1 cellular context compared by ENCODE assay signal in the genomic region with DNA sequence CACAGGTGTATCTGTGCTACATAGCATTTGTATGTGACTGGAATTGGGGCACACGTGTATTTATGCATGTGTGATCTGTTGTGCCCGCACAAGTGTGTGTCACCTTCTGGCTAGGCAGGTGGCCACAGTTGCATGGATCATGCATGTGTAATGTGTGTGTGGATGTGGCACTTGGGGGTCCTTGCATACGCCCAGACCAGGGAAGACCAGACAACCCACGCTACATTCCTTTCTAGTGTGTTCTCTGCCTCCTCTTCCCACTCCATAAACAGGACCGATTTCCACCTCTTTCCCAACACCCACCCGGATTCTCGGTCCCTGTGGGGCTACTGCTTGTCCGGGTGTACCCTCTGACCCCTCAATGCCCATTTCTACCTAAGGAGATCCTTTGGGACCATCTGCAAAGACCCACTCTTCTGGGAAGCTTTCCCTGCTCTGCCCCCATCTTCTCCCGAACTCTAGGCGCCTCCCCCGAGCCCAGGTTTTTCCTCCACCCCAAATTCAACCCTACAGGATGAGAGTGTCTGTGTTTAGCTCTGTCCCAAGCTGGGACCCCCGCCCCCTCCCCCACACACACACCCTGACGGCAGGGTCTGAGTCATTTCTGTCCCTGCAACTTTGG.
TF ChIP-seq lines count a peak whose summit lies in the region.

No MANE protein-coding gene starts in this region.

TF ChIP-seq in IMR-90, 13 proteins besides CTCF, POLR2A, EP300 and RAD21:
- TF ChIP-seq MAFK (IDR thresholded peaks at IDR 0.05; ENCODE audit: low read depth, low read length) (no peak), RCOR1 (IDR thresholded peaks at IDR 0.05; ENCODE audit: insufficient replicate concordance, low read length) (no peak), CEBPB (IDR thresholded peaks at IDR 0.05; ENCODE audit: low read depth, low read length) (no peak), RFX5 (IDR thresholded peaks at IDR 0.05; ENCODE audit: low read depth, low read length) (no peak), MAZ (IDR thresholded peaks at IDR 0.05; ENCODE audit: borderline replicate concordance, low read depth, low read length) (no peak), BHLHE40 (IDR thresholded peaks at IDR 0.05; ENCODE audit: low read depth, low read length) (no peak), FOS (IDR thresholded peaks at IDR 0.05; ENCODE audit: low read depth, low read length) (no peak), CHD1 (IDR thresholded peaks at IDR 0.05; ENCODE audit: low read depth, low read length) (no peak), MXI1 (IDR thresholded peaks at IDR 0.05; ENCODE audit: borderline replicate concordance, low read depth, low read length) (no peak), NFE2L2 (IDR thresholded peaks at IDR 0.05; ENCODE audit: low read depth, low read length) (no peak), SMC3 (IDR thresholded peaks at IDR 0.05; ENCODE audit: low read depth, low read length) (no peak)
- TF ChIP-seq, protein P1, sequence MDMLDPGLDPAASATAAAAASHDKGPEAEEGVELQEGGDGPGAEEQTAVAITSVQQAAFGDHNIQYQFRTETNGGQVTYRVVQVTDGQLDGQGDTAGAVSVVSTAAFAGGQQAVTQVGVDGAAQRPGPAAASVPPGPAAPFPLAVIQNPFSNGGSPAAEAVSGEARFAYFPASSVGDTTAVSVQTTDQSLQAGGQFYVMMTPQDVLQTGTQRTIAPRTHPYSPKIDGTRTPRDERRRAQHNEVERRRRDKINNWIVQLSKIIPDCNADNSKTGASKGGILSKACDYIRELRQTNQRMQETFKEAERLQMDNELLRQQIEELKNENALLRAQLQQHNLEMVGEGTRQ (IDR thresholded peaks at IDR 0.05; ENCODE audit: low read depth, low read length), result no peak
- TF ChIP-seq, protein P2, sequence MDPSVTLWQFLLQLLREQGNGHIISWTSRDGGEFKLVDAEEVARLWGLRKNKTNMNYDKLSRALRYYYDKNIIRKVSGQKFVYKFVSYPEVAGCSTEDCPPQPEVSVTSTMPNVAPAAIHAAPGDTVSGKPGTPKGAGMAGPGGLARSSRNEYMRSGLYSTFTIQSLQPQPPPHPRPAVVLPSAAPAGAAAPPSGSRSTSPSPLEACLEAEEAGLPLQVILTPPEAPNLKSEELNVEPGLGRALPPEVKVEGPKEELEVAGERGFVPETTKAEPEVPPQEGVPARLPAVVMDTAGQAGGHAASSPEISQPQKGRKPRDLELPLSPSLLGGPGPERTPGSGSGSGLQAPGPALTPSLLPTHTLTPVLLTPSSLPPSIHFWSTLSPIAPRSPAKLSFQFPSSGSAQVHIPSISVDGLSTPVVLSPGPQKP (IDR thresholded peaks at IDR 0.05; ENCODE audit: borderline replicate concordance, low read depth, low read length), result no peak
